ENCODE assay signal across 7 cellular contexts in the genomic region with DNA sequence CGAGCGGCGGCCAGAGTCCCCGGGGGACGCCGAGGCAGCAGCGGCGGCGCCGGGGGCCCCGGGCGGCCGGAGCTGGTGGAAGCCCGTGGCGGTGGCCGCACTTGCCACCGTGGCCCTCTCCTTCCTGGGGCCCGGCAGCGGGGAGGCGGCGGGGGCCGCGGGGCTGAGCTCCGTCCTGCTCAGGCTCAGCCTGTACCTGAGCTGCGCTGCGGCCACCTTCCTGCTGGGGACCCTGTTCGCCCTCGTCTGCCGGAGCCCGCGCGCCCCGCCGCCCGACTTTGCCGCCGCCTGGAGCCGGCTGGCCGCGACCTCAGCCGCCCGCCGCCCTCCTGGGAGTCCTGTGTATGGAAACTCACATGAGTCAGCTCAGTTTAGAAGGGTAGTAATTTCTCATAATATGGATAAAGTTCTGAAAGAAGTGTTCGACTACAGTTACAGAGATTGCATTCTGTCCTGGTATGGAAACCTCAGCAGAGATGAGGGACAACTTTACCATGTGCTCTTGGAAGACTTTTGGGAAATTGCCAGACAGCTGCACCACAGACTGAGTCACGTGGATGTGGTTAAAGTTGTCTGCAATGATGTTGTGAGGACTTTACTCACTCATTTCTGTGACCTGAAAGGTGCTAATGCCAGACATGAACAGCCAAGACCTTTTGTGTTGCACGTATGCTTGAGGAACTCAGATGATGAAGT.
DNase-seq lines count a peak whose midpoint lies in the region; ATAC-seq, FAIRE-seq and TF ChIP-seq lines count a peak whose summit lies in the region.
"Not testable (repeated sequence)": the region's sequence is repeated elsewhere in the genome, so short reads cannot be mapped to it uniquely, and the experiment has no call there.

No MANE protein-coding gene starts in this region.

- not testable (repeated sequence) for TF ChIP-seq CTCF in choroid plexus epithelial cell (conservative IDR thresholded peaks at IDR 0.05; ENCODE audit: low read depth, low read length)

- peak; percentile 45 for ATAC-seq in GM18907 (IDR thresholded peaks at IDR 0.05; ENCODE audit: unreplicated experiment)
- ATAC-seq in HG03025 (IDR thresholded peaks at IDR 0.05; ENCODE audit: low FRiP score, unreplicated experiment) = peak; percentile 53

- peak; percentile 94 for FAIRE-seq in islet of Langerhans (lab: Jason Lieb, UNC)

- H3K4me3 ChIP-seq in choroid plexus epithelial cell (ENCODE audit: low read depth, low read length) (peak overlapping the region; percentile 55), skeletal muscle tissue (ENCODE audit: low read length in 3 of 3) (peak overlapping the region in 2 of 3 donors; percentile 3 to 46)

- H3K27ac ChIP-seq in skeletal muscle tissue (ENCODE audit: low read depth, low read length) = not testable (repeated sequence)

- not testable (repeated sequence) for H3K9me3 ChIP-seq in skeletal muscle tissue (ENCODE audit: control insufficient read depth in 3 of 3, low read length in 3 of 3)

- peak; percentile 50 for DNase-seq in NCI-H2227 (lab: John Stamatoyannopoulos, UW; ENCODE audit: unreplicated experiment)
- peak; percentile 32 to 45 for DNase-seq in activated CD4-positive, alpha-beta T cell treated with anti-CD3 and anti-CD28 coated beads, Interleukin-2, amount 50 U/mL, for 4 hours
- peak; percentile 76 for DNase-seq in choroid plexus epithelial cell (ENCODE audit: low read depth)

- H3K4me1 ChIP-seq in skeletal muscle tissue (ENCODE audit: control insufficient read depth in 3 of 3, insufficient read depth in 3 of 3, low read length in 3 of 3) = not testable (repeated sequence)

- peak overlapping the region in 1 of 3 donors; percentile 25 for H3K9ac ChIP-seq in skeletal muscle tissue (ENCODE audit: low read depth in 1 of 3, low read length in 3 of 3)

- H3K27me3 ChIP-seq in skeletal muscle tissue (ENCODE audit: control insufficient read depth in 3 of 3, insufficient read depth in 3 of 3, low read length in 3 of 3) = not testable (repeated sequence)

- H3K36me3 ChIP-seq in skeletal muscle tissue (ENCODE audit: control insufficient read depth in 3 of 3, insufficient read depth in 3 of 3, low read length in 3 of 3) = not testable (repeated sequence)
